20 cellular contexts compared by ENCODE assay signal in the genomic region with DNA sequence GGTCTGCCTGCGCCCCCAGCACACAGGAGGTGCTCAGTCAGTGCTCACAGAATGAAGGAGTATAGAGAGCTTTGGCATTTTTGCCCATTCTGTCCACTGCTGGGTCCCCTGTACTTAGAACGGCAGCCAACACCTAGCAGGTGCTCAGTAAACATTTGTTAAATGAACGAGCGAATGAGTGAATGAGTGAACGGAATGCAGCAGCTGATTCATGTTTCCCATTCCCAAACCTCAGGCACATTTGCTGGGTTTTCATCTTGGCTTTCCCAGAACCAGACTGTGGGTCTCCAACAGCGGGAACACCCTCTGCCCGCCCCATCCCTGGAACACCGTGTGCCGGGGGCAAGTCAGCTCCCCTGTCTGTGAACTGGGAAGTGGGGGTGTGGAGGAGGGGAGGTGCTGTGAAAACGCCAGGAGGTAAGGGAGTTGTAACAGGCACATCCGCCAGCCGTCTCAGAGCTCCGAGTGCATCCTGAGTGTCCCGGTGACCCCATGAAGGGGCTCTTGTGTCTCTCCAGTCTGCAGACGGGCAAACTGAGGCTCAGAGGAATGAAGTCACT.
"Had no signal": no experiment of that assay in that cellular context is flagged by ENCODE, and none has a peak within 500 bp of the region (broad histone marks: within the 10 kb centered on the region; RNA-seq: fewer than 3 reads in every experiment).

No MANE protein-coding gene starts in this region.

- H3K27ac Mint-ChIP-seq: activated naive CD8-positive, alpha-beta T cell treated with anti-CD3 and anti-CD28 coated beads for 36 hours; memory B cell had no signal

- H3K4me1 ChIP-seq: colonic mucosa, esophagus muscularis mucosa, gastroesophageal sphincter, heart right ventricle, left ventricle myocardium inferior, tibial artery had no signal

- H3K4me3 Mint-ChIP-seq: activated naive CD8-positive, alpha-beta T cell treated with anti-CD3 and anti-CD28 coated beads for 36 hours; memory B cell; naive B cell had no signal

- H3K27me3 ChIP-seq: body of pancreas, colonic mucosa, esophagus muscularis mucosa, gastroesophageal sphincter, heart right ventricle, neutrophil, tibial artery had no signal

- H3K27me3 Mint-ChIP-seq: activated naive CD8-positive, alpha-beta T cell treated with anti-CD3 and anti-CD28 coated beads for 36 hours; memory B cell; naive B cell had no signal

- ATAC-seq: body of pancreas, gastroesophageal sphincter, heart right ventricle, mucosa of descending colon had no signal

- H3K27ac ChIP-seq: body of pancreas, colonic mucosa, esophagus muscularis mucosa, gastroesophageal sphincter, heart right ventricle, left ventricle myocardium inferior, neutrophil, tibial artery, VCaP had no signal

- H3K9me3 ChIP-seq: body of pancreas, colonic mucosa, esophagus muscularis mucosa, gastroesophageal sphincter, heart right ventricle, left ventricle myocardium inferior, mucosa of descending colon, neutrophil, tibial artery had no signal

- H3K4me3 ChIP-seq: body of pancreas, colonic mucosa, esophagus muscularis mucosa, gastroesophageal sphincter, heart right ventricle, left ventricle myocardium inferior, mucosa of descending colon, tibial artery had no signal

- DNase-seq: activated CD4-positive, alpha-beta T cell treated with anti-CD3 and anti-CD28 coated beads, Interleukin-2, amount 50 U/mL, for 48 hours; activated gamma-delta T cell treated with Interleukin-2 at 50 U/mL for 16 hours; activated naive CD8-positive, alpha-beta T cell treated with anti-CD3 and anti-CD28 coated beads for 36 hours; amygdala; body of pancreas; central memory CD4-positive, alpha-beta T cell; colonic mucosa; effector CD4-positive, alpha-beta T cell; heart right ventricle; left ventricle myocardium inferior; mucosa of descending colon; naive B cell; stimulated activated naive CD4-positive, alpha-beta T cell; T-helper 2 cell; tibial artery had no signal

- H3K4me1 Mint-ChIP-seq: activated naive CD8-positive, alpha-beta T cell treated with anti-CD3 and anti-CD28 coated beads for 36 hours; memory B cell had no signal

- H3K36me3 ChIP-seq: colonic mucosa, neutrophil had no signal

- H3K9me3 Mint-ChIP-seq: activated naive CD8-positive, alpha-beta T cell treated with anti-CD3 and anti-CD28 coated beads for 36 hours; memory B cell had no signal
